ENCODE assay signal across 1 cellular context in genomic region chr2:237256845-237257244, GRCh38.
TF ChIP-seq lines count a peak whose summit lies in the region.

No MANE protein-coding gene starts in this region.

TF ChIP-seq in IMR-90, 13 proteins besides CTCF, POLR2A, EP300 and RAD21:
- TF ChIP-seq RCOR1 (IDR thresholded peaks at IDR 0.05; ENCODE audit: insufficient replicate concordance, low read length) (no peak), FOS (IDR thresholded peaks at IDR 0.05; ENCODE audit: low read depth, low read length) (0 out of 2 replicates have a peak, but pooled peaks have one; percentile 17)
